Comparison of ENCODE assay signal across 15 cellular contexts in genomic region chr12:15936751-15937150, GRCh38.
"Had no signal": no experiment of that assay in that cellular context is flagged by ENCODE, and none has a peak within 500 bp of the region (broad histone marks: within the 10 kb centered on the region; RNA-seq: fewer than 3 reads in every experiment).

No MANE protein-coding gene starts in this region.

- FAIRE-seq: islet of Langerhans had no signal

- ATAC-seq: effector memory CD8-positive, alpha-beta T cell; gastrocnemius medialis; heart right ventricle; left ventricle myocardium superior; naive thymus-derived CD4-positive, alpha-beta T cell; sciatic nerve had no signal

- H3K4me3 ChIP-seq: gastrocnemius medialis, heart right ventricle, lung, skin epidermis, upper lobe of left lung, uterus had no signal

- DNase-seq: effector memory CD8-positive, alpha-beta T cell; gastrocnemius medialis; heart right ventricle; hypothalamus; kidney glomerular epithelial cell; left ventricle myocardium superior; naive thymus-derived CD4-positive, alpha-beta T cell; stimulated activated naive CD4-positive, alpha-beta T cell treated with Interleukin-2 at 50 U/mL for 16 hours; upper lobe of left lung; uterus had no signal

- H3K36me3 ChIP-seq: gastrocnemius medialis, heart right ventricle, neutrophil, upper lobe of left lung, uterus had no signal

- H3K27ac ChIP-seq: gastrocnemius medialis, heart right ventricle, neutrophil, skin epidermis, upper lobe of left lung, uterus had no signal

- H3K4me1 ChIP-seq: upper lobe of left lung, uterus had no signal

- H3K27me3 ChIP-seq: gastrocnemius medialis, heart right ventricle, neutrophil, upper lobe of left lung, uterus had no signal

- H3K9me3 ChIP-seq: neutrophil, uterus had no signal
